9 cellular contexts compared by ENCODE assay signal in genomic region chr9:33229359-33230120, GRCh38. TPM values are rescaled to one million over a fixed set of nuclear protein-coding genes. Genes with fewer than 3 reads are reported as not detected.
DNase-seq lines count a peak whose midpoint lies in the region; ATAC-seq and TF ChIP-seq lines count a peak whose summit lies in the region.
"Had no signal": no experiment of that assay in that cellular context is flagged by ENCODE, and none has a peak within 500 bp of the region (broad histone marks: within the 10 kb centered on the region; RNA-seq: fewer than 3 reads in every experiment).

No MANE protein-coding gene starts in this region.

- peaks cover 2% of the 10 kb centered on the region for H3K27me3 Mint-ChIP-seq in activated T-helper 2 cell treated with anti-CD3 and anti-CD28 coated beads, Interferon-gamma antibody, Interleukin-2, Interleukin-4, amounts not matched to agents 10 μg/mL and 5 μg/mL and 100 μg/mL, durations not matched to agents 14 hours and 24 hours and 36 hours (ENCODE audit: low read depth)
- H3K27me3 Mint-ChIP-seq in activated naive CD4-positive, alpha-beta T cell treated with anti-CD3 and anti-CD28 coated beads, Interleukin-2, amount 10 ng/mL, durations not matched to agents 7 days and 5 days = peaks cover 33% of the 10 kb centered on the region

- no peak overlapping the region for H2AFZ ChIP-seq in neuronal stem cell (ENCODE audit: low read length)

- WGBS in body of pancreas, 2 donors = 48 to 63% methylated on average over 9 of the region's 9 CpGs
- no CpG with 5 or more reads among the region's 9 CpGs for WGBS in neuronal stem cell (ENCODE audit: extremely low coverage in 2 of 2, insufficient read length in 2 of 2, insufficient replicate concordance in 1 of 2), 2 donors

- H3K79me1 ChIP-seq in neuronal stem cell (ENCODE audit: low read depth, low read length) = no peaks in the 10 kb centered on the region

- H4K91ac ChIP-seq in neuronal stem cell (ENCODE audit: low read depth, low read length, poor library complexity) = no peak overlapping the region

- H3K4ac ChIP-seq in neuronal stem cell (ENCODE audit: low read length) = no peak overlapping the region

- no peaks in the 10 kb centered on the region for H3K36me3 Mint-ChIP-seq in activated T-helper 2 cell treated with anti-CD3 and anti-CD28 coated beads, Interferon-gamma antibody, Interleukin-2, Interleukin-4, amounts not matched to agents 10 μg/mL and 5 μg/mL and 100 μg/mL, durations not matched to agents 14 hours and 24 hours and 36 hours (ENCODE audit: low read depth)
- no peaks in the 10 kb centered on the region for H3K36me3 Mint-ChIP-seq in activated naive CD4-positive, alpha-beta T cell treated with anti-CD3 and anti-CD28 coated beads, Interleukin-2, amount 10 ng/mL, durations not matched to agents 7 days and 5 days
- H3K36me3 Mint-ChIP-seq: mesothelial cell of epicardium had no signal

- no peak overlapping the region for H2BK5ac ChIP-seq in neuronal stem cell (ENCODE audit: low read length)

- CTCF ChIA-PET in activated naive CD4-positive, alpha-beta T cell treated with anti-CD3 and anti-CD28 coated beads, Interleukin-2, amount 10 ng/mL, durations not matched to agents 7 days and 5 days (lab: Charles Lee) = interaction anchor here (1.8 kb wide), 1 partner anchor 11 kb away, joined by 3 read pairs; the partner anchor contains the start of gene SPINK4

- intact Hi-C loops in body of pancreas (cut with DNase I) = no loop called here
- intact Hi-C loops in activated T-helper 2 cell treated with anti-CD3 and anti-CD28 coated beads, Interferon-gamma antibody, Interleukin-2, Interleukin-4, amounts not matched to agents 10 μg/mL and 5 μg/mL and 100 μg/mL, durations not matched to agents 14 hours and 24 hours and 36 hours (cut with micrococcal nuclease) = loop anchor here (5.0 kb wide), 1 partner anchor 62 kb away; the partner anchor contains the start of gene B4GALT1

- no peak overlapping the region for H3K9ac ChIP-seq in neuronal stem cell (ENCODE audit: low read depth, low read length, poor library complexity)

- H3K4me2 ChIP-seq in neuronal stem cell (ENCODE audit: insufficient read depth, low read length, poor library complexity, severe bottlenecking) = no peak overlapping the region

- no peak overlapping the region for H4K8ac ChIP-seq in neuronal stem cell (ENCODE audit: low read depth, low read length)

- peak overlapping the region in 2 of 4 donors; percentile 33 to 35 for H3K27ac ChIP-seq in body of pancreas
- peak overlapping the region; percentile 2 for H3K27ac ChIP-seq in muscle layer of duodenum (ENCODE audit: low read length)
- no peak overlapping the region for H3K27ac ChIP-seq in neuronal stem cell (replicated peaks; ENCODE audit: low read length)

- no peaks in the 10 kb centered on the region for H3K9me3 Mint-ChIP-seq in activated T-helper 2 cell treated with anti-CD3 and anti-CD28 coated beads, Interferon-gamma antibody, Interleukin-2, Interleukin-4, amounts not matched to agents 10 μg/mL and 5 μg/mL and 100 μg/mL, durations not matched to agents 14 hours and 24 hours and 36 hours
- H3K9me3 Mint-ChIP-seq in activated naive CD4-positive, alpha-beta T cell treated with anti-CD3 and anti-CD28 coated beads, Interleukin-2, amount 10 ng/mL, durations not matched to agents 7 days and 5 days = no peaks in the 10 kb centered on the region
- H3K9me3 Mint-ChIP-seq: mesothelial cell of epicardium had no signal

- no peak overlapping the region for H2BK15ac ChIP-seq in neuronal stem cell (ENCODE audit: low read length)

- H3K9me3 ChIP-seq in body of pancreas = no peaks in the 10 kb centered on the region
- no peaks in the 10 kb centered on the region for H3K9me3 ChIP-seq in muscle layer of duodenum (ENCODE audit: control insufficient read depth in 1 of 2, low read length in 2 of 2)
- no peaks in the 10 kb centered on the region for H3K9me3 ChIP-seq in neuronal stem cell (replicated peaks in 1 of 2; ENCODE audit: control insufficient read depth in 2 of 2, insufficient read depth in 1 of 2, low read depth in 1 of 2, low read length in 2 of 2)

- H3K4me1 ChIP-seq in body of pancreas (peaks cover 22% of the 10 kb centered on the region), muscle layer of duodenum (ENCODE audit: control insufficient read depth in 1 of 2, insufficient read depth in 2 of 2, low read length in 2 of 2) (peaks cover 4 to 5% of the 10 kb centered on the region in 2 donors), neuronal stem cell (ENCODE audit: control insufficient read depth in 2 of 2, insufficient read depth in 1 of 2, low read depth in 1 of 2, low read length in 2 of 2) (no peaks in the 10 kb centered on the region)

- TF ChIP-seq POLR2A in body of pancreas (IDR thresholded peaks at IDR 0.05) = no peak

- H2AK5ac ChIP-seq in neuronal stem cell (ENCODE audit: low read depth, low read length) = no peak overlapping the region

- no peak overlapping the region for H2BK120ac ChIP-seq in neuronal stem cell (ENCODE audit: low read depth, low read length)

- no peak overlapping the region for H3K4me3 ChIP-seq in GM12865 (ENCODE audit: low read depth, low read length)
- no peak overlapping the region for H3K4me3 ChIP-seq in body of pancreas
- no peak overlapping the region for H3K4me3 ChIP-seq in muscle layer of duodenum (ENCODE audit: low read depth in 1 of 2, low read length in 2 of 2)
- no peak overlapping the region for H3K4me3 ChIP-seq in neuronal stem cell (ENCODE audit: low read length in 2 of 2)

- DNase-seq in GM12865 (ENCODE audit: low read depth) (no peak), NCI-H146 treated with DMSO at 0.1 percent for 48 hours (lab: John Stamatoyannopoulos, UW; ENCODE audit: unreplicated experiment) (peak; percentile 95), body of pancreas (peak; percentile 59 to 97 (median 74)), neuronal stem cell (ENCODE audit: low spot score) (no peak)
- DNase-seq in activated T-helper 2 cell treated with anti-CD3 and anti-CD28 coated beads, Interferon-gamma antibody, Interleukin-2, Interleukin-4, amounts not matched to agents 10 μg/mL and 5 μg/mL and 100 μg/mL, durations not matched to agents 14 hours and 24 hours and 36 hours (ENCODE audit: low spot score) = no peak
- DNase-seq in activated naive CD4-positive, alpha-beta T cell treated with anti-CD3 and anti-CD28 coated beads, Interleukin-2, amount 10 ng/mL, durations not matched to agents 7 days and 5 days = no peak

- peak; percentile 45 for ATAC-seq in body of pancreas
- ATAC-seq in GM18861 (IDR thresholded peaks at IDR 0.05; ENCODE audit: unreplicated experiment) = no peak

- H3K27ac Mint-ChIP-seq in activated T-helper 2 cell treated with anti-CD3 and anti-CD28 coated beads, Interferon-gamma antibody, Interleukin-2, Interleukin-4, amounts not matched to agents 10 μg/mL and 5 μg/mL and 100 μg/mL, durations not matched to agents 14 hours and 24 hours and 36 hours = no peak overlapping the region
- H3K27ac Mint-ChIP-seq in activated naive CD4-positive, alpha-beta T cell treated with anti-CD3 and anti-CD28 coated beads, Interleukin-2, amount 10 ng/mL, durations not matched to agents 7 days and 5 days = no peak overlapping the region
- H3K27ac Mint-ChIP-seq: mesothelial cell of epicardium had no signal

- H3K18ac ChIP-seq in neuronal stem cell (ENCODE audit: low read length) = no peak overlapping the region

- no peaks in the 10 kb centered on the region for H3K36me3 ChIP-seq in body of pancreas (replicated peaks in 1 of 2; ENCODE audit: insufficient read depth in 1 of 2, low read depth in 2 of 2)
- H3K36me3 ChIP-seq in muscle layer of duodenum (ENCODE audit: control insufficient read depth in 1 of 2, insufficient read depth in 2 of 2, low read length in 2 of 2) = no peaks in the 10 kb centered on the region
- H3K36me3 ChIP-seq in neuronal stem cell (replicated peaks in 1 of 2; ENCODE audit: control insufficient read depth in 2 of 2, insufficient read depth in 2 of 2, low read length in 2 of 2) = no peaks in the 10 kb centered on the region

- no peak overlapping the region for H3K14ac ChIP-seq in neuronal stem cell (ENCODE audit: low read length)

- H3K23ac ChIP-seq in neuronal stem cell (ENCODE audit: low read depth, low read length, poor library complexity) = no peak overlapping the region

- TF ChIP-seq CTCF in GM12865 (IDR thresholded peaks at IDR 0.05; ENCODE audit: insufficient read depth, low read depth, low read length, missing control alignments) (peak; percentile 4), body of pancreas (IDR thresholded peaks at IDR 0.05) (peak in 5 of 7 experiments; percentile 6 to 64 (median 26))

- peaks cover 21% of the 10 kb centered on the region for H3K4me1 Mint-ChIP-seq in activated T-helper 2 cell treated with anti-CD3 and anti-CD28 coated beads, Interferon-gamma antibody, Interleukin-2, Interleukin-4, amounts not matched to agents 10 μg/mL and 5 μg/mL and 100 μg/mL, durations not matched to agents 14 hours and 24 hours and 36 hours (ENCODE audit: low read depth)
- H3K4me1 Mint-ChIP-seq in activated naive CD4-positive, alpha-beta T cell treated with anti-CD3 and anti-CD28 coated beads, Interleukin-2, amount 10 ng/mL, durations not matched to agents 7 days and 5 days = peaks cover 21% of the 10 kb centered on the region

- H3K4me3 Mint-ChIP-seq in activated T-helper 2 cell treated with anti-CD3 and anti-CD28 coated beads, Interferon-gamma antibody, Interleukin-2, Interleukin-4, amounts not matched to agents 10 μg/mL and 5 μg/mL and 100 μg/mL, durations not matched to agents 14 hours and 24 hours and 36 hours (ENCODE audit: low read depth) = no peak overlapping the region
- no peak overlapping the region for H3K4me3 Mint-ChIP-seq in activated naive CD4-positive, alpha-beta T cell treated with anti-CD3 and anti-CD28 coated beads, Interleukin-2, amount 10 ng/mL, durations not matched to agents 7 days and 5 days
- H3K4me3 Mint-ChIP-seq: mesothelial cell of epicardium had no signal

- H2BK12ac ChIP-seq in neuronal stem cell (ENCODE audit: low read length) = no peak overlapping the region

- H3K27me3 ChIP-seq in body of pancreas (no peaks in the 10 kb centered on the region), muscle layer of duodenum (ENCODE audit: low read depth, low read length) (no peaks in the 10 kb centered on the region), neuronal stem cell (ENCODE audit: control insufficient read depth in 3 of 3, insufficient read depth in 3 of 3, low read depth in 1 of 3, low read length in 3 of 3) (peaks cover 0 to 22% (median 0%) of the 10 kb centered on the region in 3 experiments)

RNA-seq across cellular contexts. Expression of gene SPINK4, which starts 10.4 kb away (rescaled TPM):
- total RNA-seq in body of pancreas = not detected
- total RNA-seq in activated T-helper 2 cell treated with anti-CD3 and anti-CD28 coated beads, Interferon-gamma antibody, Interleukin-2, Interleukin-4, amounts not matched to agents 10 μg/mL and 5 μg/mL and 100 μg/mL, durations not matched to agents 14 hours and 24 hours and 36 hours = not detected in 2 replicates
- not detected for polyA plus RNA-seq in neuronal stem cell (2013, experiment 1 of 2)
- not detected for polyA plus RNA-seq in neuronal stem cell (2013, experiment 2 of 2)
- total RNA-seq: mesothelial cell of epicardium had no signal

RNA-seq across cellular contexts. Expression of gene BAG1, which starts 35.0 kb away (rescaled TPM):
- 10 to 100 TPM; 46.5 to 80.2 TPM for total RNA-seq in body of pancreas
- 62.0 and 68.9 TPM in 2 replicates for total RNA-seq in activated T-helper 2 cell treated with anti-CD3 and anti-CD28 coated beads, Interferon-gamma antibody, Interleukin-2, Interleukin-4, amounts not matched to agents 10 μg/mL and 5 μg/mL and 100 μg/mL, durations not matched to agents 14 hours and 24 hours and 36 hours
- polyA plus RNA-seq in neuronal stem cell (2013, experiment 1 of 2) = 39.5 TPM
- polyA plus RNA-seq in neuronal stem cell (2013, experiment 2 of 2) = 38.2 TPM

RNA-seq across cellular contexts. Expression of gene CHMP5, which starts 35.3 kb away (rescaled TPM):
- 10 to 100 TPM in 1 of 2 donors, 1 to 10 TPM in 1; 4.6 to 20.5 TPM for total RNA-seq in body of pancreas
- total RNA-seq in activated T-helper 2 cell treated with anti-CD3 and anti-CD28 coated beads, Interferon-gamma antibody, Interleukin-2, Interleukin-4, amounts not matched to agents 10 μg/mL and 5 μg/mL and 100 μg/mL, durations not matched to agents 14 hours and 24 hours and 36 hours = 54.5 and 57.6 TPM in 2 replicates
- 64.5 TPM for polyA plus RNA-seq in neuronal stem cell (2013, experiment 1 of 2)
- polyA plus RNA-seq in neuronal stem cell (2013, experiment 2 of 2) = 64.5 TPM

Comparison
In these comparisons a context has a peak if more than half of its experiments do, and no peak if none do; other contexts are left out.
1. DNase-seq: peak in NCI-H146 treated with DMSO at 0.1 percent for 48 hours (single experiment) and body of pancreas (4 of 4); none in GM12865 (single experiment), activated T-helper 2 cell treated with anti-CD3 and anti-CD28 coated beads, Interferon-gamma antibody, Interleukin-2, Interleukin-4, amounts not matched to agents 10 μg/mL and 5 μg/mL and 100 μg/mL, durations not matched to agents 14 hours and 24 hours and 36 hours (single experiment), neuronal stem cell (single experiment) and activated naive CD4-positive, alpha-beta T cell treated with anti-CD3 and anti-CD28 coated beads, Interleukin-2, amount 10 ng/mL, durations not matched to agents 7 days and 5 days (single experiment).